ENCODE assay signal across 12 cellular contexts in the genomic region with DNA sequence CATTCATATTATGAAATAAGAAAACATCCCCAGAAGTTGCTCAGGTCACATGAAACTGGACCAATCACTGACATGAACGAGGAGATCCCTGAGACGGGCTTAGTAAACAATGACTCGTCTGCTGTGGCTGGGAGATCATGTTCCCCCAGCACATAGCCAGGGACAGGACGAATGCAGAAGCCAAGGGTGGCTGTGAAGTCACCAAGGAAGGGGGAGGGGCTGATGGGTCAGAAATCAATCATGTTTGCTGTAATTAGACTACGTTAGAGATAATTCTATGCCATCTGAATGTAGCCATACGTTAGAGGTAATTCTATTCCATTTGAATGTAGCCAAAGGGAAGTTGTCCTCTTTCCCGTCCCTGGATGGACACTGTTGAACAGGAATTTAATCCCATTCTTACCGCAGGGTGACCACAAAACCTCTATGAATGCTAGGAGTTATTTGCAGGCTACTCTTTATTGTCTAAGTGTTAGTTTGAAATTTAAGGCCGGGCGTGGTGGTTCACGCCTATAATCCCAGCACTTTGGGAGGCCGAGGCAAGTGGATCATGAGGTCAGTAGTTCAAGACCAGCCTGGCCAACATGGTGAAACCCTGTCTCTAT.
"Had no signal": no experiment of that assay in that cellular context is flagged by ENCODE, and none has a peak within 500 bp of the region (broad histone marks: within the 10 kb centered on the region; RNA-seq: fewer than 3 reads in every experiment).

No MANE protein-coding gene starts in this region.

- FAIRE-seq: bronchial epithelial cell had no signal

- ATAC-seq: esophagus mucosa; mucosa of descending colon; natural killer cell treated with Interleukin-12 subunit alpha and Interleukin-12 subunit beta and Interleukin-15 and Interleukin-18, amount 100 ng/mL, for 72 hours; right cardiac atrium had no signal

- DNase-seq: amniotic stem cell; dorsolateral prefrontal cortex; hippocampal formation; mucosa of descending colon; occipital lobe; right cardiac atrium; stimulated activated naive CD4-positive, alpha-beta T cell; trophoblast cell had no signal

- H3K4me3 ChIP-seq: dorsolateral prefrontal cortex, lung, mucosa of descending colon had no signal
